Comparison of ENCODE assay signal across 15 cellular contexts in genomic region chr13:105196052-105196451, GRCh38.
A peak's percentile ranks its signal among the peaks of the same experiment; 100 is the strongest.
DNase-seq lines count a peak whose midpoint lies in the region; ATAC-seq, FAIRE-seq and TF ChIP-seq lines count a peak whose summit lies in the region.
"Had no signal": no experiment of that assay in that cellular context is flagged by ENCODE, and none has a peak within 500 bp of the region (broad histone marks: within the 10 kb centered on the region; RNA-seq: fewer than 3 reads in every experiment).

No MANE protein-coding gene starts in this region.

- H3K4me1 Mint-ChIP-seq in astrocyte (ENCODE audit: low read depth, unreplicated experiment) = peaks cover 3% of the 10 kb centered on the region

- H3K27me3 ChIP-seq in astrocyte (ENCODE audit: insufficient read depth, low read length) (no peaks in the 10 kb centered on the region), ascending aorta (no peaks in the 10 kb centered on the region)
- H3K27me3 ChIP-seq: cardiac muscle cell had no signal

- H3K9me3 Mint-ChIP-seq in astrocyte (ENCODE audit: unreplicated experiment) = no peaks in the 10 kb centered on the region
- H3K9me3 Mint-ChIP-seq: activated T-helper 1 cell treated with anti-CD3 and anti-CD28 coated beads, Interleukin-12 subunit alpha, Interleukin-12 subunit beta, Interleukin-2, Interleukin-4 antibody, amounts not matched to agents 30 ng/mL and 10 ng/mL and 1 ng/mL, durations not matched to agents 14 hours and 24 hours and 36 hours had no signal

- no peak for FAIRE-seq in astrocyte (lab: Jason Lieb, UNC)
- no peak for FAIRE-seq in GM12892 (lab: Jason Lieb, UNC)

- H3K27ac Mint-ChIP-seq in astrocyte (ENCODE audit: unreplicated experiment) = peak overlapping the region; percentile 56
- H3K27ac Mint-ChIP-seq: activated T-helper 1 cell treated with anti-CD3 and anti-CD28 coated beads, Interleukin-12 subunit alpha, Interleukin-12 subunit beta, Interleukin-2, Interleukin-4 antibody, amounts not matched to agents 30 ng/mL and 10 ng/mL and 1 ng/mL, durations not matched to agents 14 hours and 24 hours and 36 hours had no signal

- H3K9me3 ChIP-seq in astrocyte (ENCODE audit: insufficient read depth, low read depth, low read length) (no peaks in the 10 kb centered on the region), ascending aorta (no peaks in the 10 kb centered on the region)

- H3K4me3 Mint-ChIP-seq in astrocyte (ENCODE audit: unreplicated experiment) = no peak overlapping the region
- H3K4me3 Mint-ChIP-seq: activated T-helper 1 cell treated with anti-CD3 and anti-CD28 coated beads, Interleukin-12 subunit alpha, Interleukin-12 subunit beta, Interleukin-2, Interleukin-4 antibody, amounts not matched to agents 30 ng/mL and 10 ng/mL and 1 ng/mL, durations not matched to agents 14 hours and 24 hours and 36 hours had no signal

- DNase-seq in AG08396 (ENCODE audit: low spot score) = peak; percentile 4
- DNase-seq in HS-27A (ENCODE audit: low read depth) = peak; percentile 83
- DNase-seq in astrocyte (ENCODE audit: low read depth) = peak; percentile 93
- peak; percentile 35 for DNase-seq in iPS-NIHi11 (ENCODE audit: low spot score)
- no peak for DNase-seq in GM12892 (ENCODE audit: insufficient read length)
- no peak for DNase-seq in ascending aorta (ENCODE audit: low spot score in 2 of 2)
- DNase-seq: NCI-H2081; stimulated activated CD4-positive, alpha-beta T cell treated with anti-CD3 and anti-CD28 coated beads, Interleukin-4, amount 100 ng/mL, for 24 hours had no signal

- H3K4me2 ChIP-seq in astrocyte (ENCODE audit: low read length) = no peak overlapping the region

- H3K36me3 ChIP-seq in astrocyte (ENCODE audit: insufficient read depth, low read length) (no peaks in the 10 kb centered on the region), ascending aorta (no peaks in the 10 kb centered on the region)
- H3K36me3 ChIP-seq: cardiac muscle cell had no signal

- H3K9ac ChIP-seq in astrocyte (ENCODE audit: low read length) = no peak overlapping the region

- ATAC-seq in GM19395 (IDR thresholded peaks at IDR 0.05; ENCODE audit: unreplicated experiment) = no peak
- ATAC-seq in GM18907 (IDR thresholded peaks at IDR 0.05; ENCODE audit: unreplicated experiment) = no peak
- ATAC-seq: activated CD4-positive, CD25-positive, alpha-beta regulatory T cell treated with anti-CD3 and anti-CD28 coated beads, Interleukin-2, amount 50 U/mL, for 24 hours had no signal

- no peak overlapping the region for H3K4me3 ChIP-seq in astrocyte (ENCODE audit: insufficient read depth, low read depth, low read length)
- no peak overlapping the region for H3K4me3 ChIP-seq in ascending aorta
- H3K4me3 ChIP-seq: cardiac muscle cell, lung had no signal

- H3K27me3 Mint-ChIP-seq in astrocyte (ENCODE audit: low read depth, unreplicated experiment) = no peaks in the 10 kb centered on the region

- peak overlapping the region; percentile 41 for H3K27ac ChIP-seq in astrocyte (ENCODE audit: low read depth, low read length)
- no peak overlapping the region for H3K27ac ChIP-seq in ascending aorta
- H3K27ac ChIP-seq: C4-2B, cardiac muscle cell had no signal

- intact Hi-C loops in ascending aorta (cut with DNase I) = no loop called here

- no peaks in the 10 kb centered on the region for H4K20me1 ChIP-seq in astrocyte (ENCODE audit: insufficient read depth, low read length)

- no peaks in the 10 kb centered on the region for H3K4me1 ChIP-seq in astrocyte (ENCODE audit: insufficient read depth, low read length)
- H3K4me1 ChIP-seq in ascending aorta = no peaks in the 10 kb centered on the region

- H2AFZ ChIP-seq in astrocyte (ENCODE audit: low read depth, low read length) = no peak overlapping the region

- no peaks in the 10 kb centered on the region for H3K79me2 ChIP-seq in astrocyte (ENCODE audit: insufficient read depth, low read length)

- no peak for TF ChIP-seq POLR2A in GM12892 (IDR thresholded peaks at IDR 0.05; ENCODE audit: low read depth, low read length)

- H3K36me3 Mint-ChIP-seq in astrocyte (ENCODE audit: low read depth, unreplicated experiment) = no peaks in the 10 kb centered on the region

- no peak for TF ChIP-seq CTCF in astrocyte (IDR thresholded peaks at IDR 0.05; ENCODE audit: insufficient read depth, low read depth, low read length)
- no peak for TF ChIP-seq CTCF in ascending aorta (IDR thresholded peaks at IDR 0.05)

Comparison
In these comparisons a context has a peak if more than half of its experiments do, and no peak if none do; other contexts are left out.
1. DNase-seq: peak in AG08396 (single experiment), HS-27A (single experiment), astrocyte (single experiment) and iPS-NIHi11 (single experiment); none in GM12892 (single experiment) and ascending aorta (0 of 2).